Comparison of ENCODE assay signal across 8 cellular contexts in the genomic region with DNA sequence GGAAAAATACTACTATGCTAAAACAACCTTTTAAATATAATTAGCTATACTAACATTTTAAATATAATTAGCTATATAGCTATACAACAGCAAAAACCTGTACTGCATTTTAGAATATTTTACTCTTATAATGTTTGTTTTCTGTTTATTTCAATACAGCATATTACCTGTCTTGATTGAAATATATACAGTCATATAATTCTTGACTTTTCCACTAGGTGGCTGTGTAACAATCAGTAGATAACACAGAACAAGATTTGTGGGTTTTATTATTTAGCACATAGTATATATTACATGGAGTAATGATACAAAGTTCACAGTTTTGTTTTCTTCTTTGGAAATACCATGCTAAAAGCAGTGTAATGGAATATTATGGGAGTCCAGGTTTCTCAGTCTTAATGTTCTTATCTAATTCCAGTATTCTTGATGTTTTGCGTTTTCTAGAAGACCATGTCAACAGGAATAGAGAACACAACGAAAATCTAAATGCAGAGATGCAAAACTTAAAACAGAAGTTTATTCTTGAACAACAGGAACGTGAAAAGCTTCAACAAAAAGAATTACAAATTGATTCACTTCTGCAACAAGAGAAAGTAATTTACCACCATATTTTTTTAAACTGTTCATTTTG. TPM values are rescaled to one million over a fixed set of nuclear protein-coding genes. Genes with fewer than 3 reads are reported as not detected.
A peak's percentile ranks its signal among the peaks of the same experiment; 100 is the strongest.
DNase-seq lines count a peak whose midpoint lies in the region; ATAC-seq, FAIRE-seq and TF ChIP-seq lines count a peak whose summit lies in the region.

No MANE protein-coding gene starts in this region.

- peak; percentile 21 for TF ChIP-seq CTCF in cardiac fibroblast (IDR thresholded peaks at IDR 0.05; ENCODE audit: low read depth, low read length)
- TF ChIP-seq CTCF in pancreas (IDR thresholded peaks at IDR 0.05): peak in 1 of 4 donors; percentile 8

- H3K27me3 ChIP-seq in pancreas: no peaks in the 10 kb centered on the region

- intact Hi-C loops in pancreas (cut with DNase I): no loop called here

- H3K36me3 ChIP-seq in pancreas: no peaks in the 10 kb centered on the region

- H3K4me3 ChIP-seq in cardiac fibroblast (replicated peaks in 1 of 2; ENCODE audit: low read depth in 2 of 2, low read length in 2 of 2) (no peak overlapping the region), pancreas (no peak overlapping the region)

- DNase-seq in cardiac fibroblast (ENCODE audit: low read depth in 2 of 2): peak; percentile 29 to 31
- DNase-seq in pancreas: no peak
- DNase-seq in activated CD4-positive, alpha-beta T cell treated with anti-CD3 and anti-CD28 coated beads for 1 hour: no peak
- no peak for DNase-seq in NCI-H2081 treated with DMSO at 0.1 percent for 48 hours (lab: John Stamatoyannopoulos, UW)
- no peak for DNase-seq in D341Med (ENCODE audit: low spot score)
- DNase-seq in amniotic stem cell (lab: John Stamatoyannopoulos, UW): no peak

- H3K27ac ChIP-seq in pancreas: no peak overlapping the region

- no peaks in the 10 kb centered on the region for H3K9me3 ChIP-seq in pancreas

- no peaks in the 10 kb centered on the region for H3K4me1 ChIP-seq in pancreas

- FAIRE-seq in pancreas (lab: Jason Lieb, UNC): peak; percentile 72

- ATAC-seq in GM18861 (IDR thresholded peaks at IDR 0.05; ENCODE audit: unreplicated experiment): peak; percentile 78
- ATAC-seq in HG03280 (IDR thresholded peaks at IDR 0.05; ENCODE audit: unreplicated experiment): peak; percentile 87
- ATAC-seq in pancreas: peak in 2 of 4 donors; percentile 40 to 51

- WGBS in pancreas, 2 donors: 86 to 88% methylated on average over 3 of the region's 3 CpGs

RNA-seq across cellular contexts. Expression of a gene that starts 13.3 kb away (rescaled TPM):
- under 1 TPM in 5 of 6 donors, not detected in 1; 0.14 to 0.84 (median 0.38) TPM for total RNA-seq in pancreas
- polyA plus RNA-seq in pancreas: under 1 TPM; 0.07 to 0.08 TPM

RNA-seq across cellular contexts. Expression of a gene that starts 13.8 kb away (rescaled TPM):
- total RNA-seq in pancreas: 10 to 100 TPM in 3 of 6 donors, 1 to 10 TPM in 3; 8.7 to 14.8 (median 10.2) TPM
- polyA plus RNA-seq in pancreas: 1 to 10 TPM; 2.8 to 5.7 TPM

RNA-seq across cellular contexts. Expression of a gene that starts 31.7 kb away (rescaled TPM):
- 10 to 100 TPM in 5 of 6 donors, 1 to 10 TPM in 1; 9.2 to 34.6 (median 15.9) TPM for total RNA-seq in pancreas
- polyA plus RNA-seq in pancreas: 10 to 100 TPM in 1 of 2 donors, 1 to 10 TPM in 1; 9.8 to 21.1 TPM

RNA-seq across cellular contexts. Expression of a gene that starts 36.3 kb away (rescaled TPM):
- total RNA-seq in pancreas: 100 to 1,000 TPM in 5 of 6 donors, 10 to 100 TPM in 1; 95.4 to 222 (median 154) TPM
- 10 to 100 TPM; 55.1 to 68.6 TPM for polyA plus RNA-seq in pancreas

Comparison
In these comparisons a context has a peak if more than half of its experiments do, and no peak if none do; other contexts are left out.
1. DNase-seq: peak in cardiac fibroblast (2 of 2); none in pancreas (0 of 6), activated CD4-positive, alpha-beta T cell treated with anti-CD3 and anti-CD28 coated beads for 1 hour (single experiment), NCI-H2081 treated with DMSO at 0.1 percent for 48 hours (single experiment), D341Med (single experiment) and amniotic stem cell (single experiment).